ENCODE assay signal across 8 cellular contexts in genomic region chr12:49109631-49110172, GRCh38. TPM values are rescaled to one million over a fixed set of nuclear protein-coding genes. Genes with fewer than 3 reads are reported as not detected.
DNase-seq lines count a peak whose midpoint lies in the region; ATAC-seq and TF ChIP-seq lines count a peak whose summit lies in the region.

No MANE protein-coding gene starts in this region.

- H3K4me3 Mint-ChIP-seq in activated naive CD4-positive, alpha-beta T cell treated with anti-CD3 and anti-CD28 coated beads for 36 hours, result peak overlapping the region; percentile 93

- dilution Hi-C loops in mammary epithelial cell (cut with HindIII; ENCODE audit: low sequenced_read_pairs), result no loop called here

- peak overlapping the region; percentile 81 for H3K27ac Mint-ChIP-seq in activated naive CD4-positive, alpha-beta T cell treated with anti-CD3 and anti-CD28 coated beads for 36 hours

- peak overlapping the region in 1 of 2 experiments; percentile 61 for H2BK12ac ChIP-seq in mesenchymal stem cell (ENCODE audit: low read length in 2 of 2)

- peaks cover 31% of the 10 kb centered on the region for H3K79me1 ChIP-seq in mesenchymal stem cell (replicated peaks; ENCODE audit: low read length, poor library complexity, severe bottlenecking)

- BruUV-seq in mammary epithelial cell (replicated peaks; lab: Mats Ljungman, UMichigan), result no TSS peak

- H2BK120ac ChIP-seq in mesenchymal stem cell (ENCODE audit: low read depth, low read length), result peak overlapping the region; percentile 64

- no peak for TF ChIP-seq CTCF in mammary epithelial cell (conservative IDR thresholded peaks at IDR 0.05 in 1 of 2, IDR thresholded peaks at IDR 0.05 in 1 of 2; ENCODE audit: extremely low read depth in 1 of 2, insufficient read depth in 1 of 2, low read depth in 1 of 2, low read length in 2 of 2)

- DNase-seq in activated naive CD4-positive, alpha-beta T cell treated with anti-CD3 and anti-CD28 coated beads for 36 hours, result no peak
- DNase-seq in activated naive CD4-positive, alpha-beta T cell treated with anti-CD3 and anti-CD28 coated beads, Interleukin-2, amount 50 U/mL, for 16 hours, result no peak
- DNase-seq in mammary epithelial cell, result no peak
- peak; percentile 48 for DNase-seq in mesenchymal stem cell
- no peak for DNase-seq in OCI-M2 (lab: John Stamatoyannopoulos, UW; ENCODE audit: unreplicated experiment)

- H3K36me3 ChIP-seq in mammary epithelial cell (ENCODE audit: insufficient read depth, low read length) (no peaks in the 10 kb centered on the region), mesenchymal stem cell (ENCODE audit: control insufficient read depth in 1 of 2, insufficient read depth in 2 of 2, low read depth in 1 of 2, low read length in 2 of 2) (peaks cover 18 to 22% of the 10 kb centered on the region in 2 experiments), urinary bladder (ENCODE audit: insufficient read depth) (peaks cover 3% of the 10 kb centered on the region)

- ATAC-seq in GM18502 (IDR thresholded peaks at IDR 0.05; ENCODE audit: poor library complexity, unreplicated experiment) (no peak), HG02973 (IDR thresholded peaks at IDR 0.05; ENCODE audit: unreplicated experiment) (no peak)

- H3K27me3 Mint-ChIP-seq in activated naive CD4-positive, alpha-beta T cell treated with anti-CD3 and anti-CD28 coated beads for 36 hours (ENCODE audit: low read depth), result no peaks in the 10 kb centered on the region

- peak overlapping the region; percentile 81 for H3K4me2 ChIP-seq in mammary epithelial cell (ENCODE audit: insufficient read depth, low read depth, low read length)
- peak overlapping the region; percentile 77 for H3K4me2 ChIP-seq in mesenchymal stem cell (ENCODE audit: low read length, poor library complexity, severe bottlenecking)

- H3K9ac ChIP-seq in mammary epithelial cell (ENCODE audit: insufficient read depth, low read length), result peak overlapping the region; percentile 36
- H3K9ac ChIP-seq in mesenchymal stem cell (ENCODE audit: low read length), result peak overlapping the region; percentile 95

- H3K4me1 ChIP-seq in mammary epithelial cell (ENCODE audit: insufficient read depth, low read length) (peaks cover 13% of the 10 kb centered on the region), mesenchymal stem cell (ENCODE audit: control insufficient read depth, insufficient read depth, low read depth, low read length) (peaks cover 16% of the 10 kb centered on the region), urinary bladder (ENCODE audit: insufficient read depth) (peaks cover 3% of the 10 kb centered on the region)

- H3K18ac ChIP-seq in mesenchymal stem cell (ENCODE audit: low read depth in 1 of 2, low read length in 2 of 2), result peak overlapping the region in 1 of 2 experiments; percentile 58

- H3K9me3 ChIP-seq in mammary epithelial cell (replicated peaks; ENCODE audit: insufficient read depth, low read length) (no peaks in the 10 kb centered on the region), mesenchymal stem cell (ENCODE audit: control insufficient read depth, low read length) (no peaks in the 10 kb centered on the region)

- H2BK5ac ChIP-seq in mesenchymal stem cell (ENCODE audit: low read depth, low read length, poor library complexity, severe bottlenecking), result no peak overlapping the region

- H3K4me3 ChIP-seq in mammary epithelial cell (replicated peaks in 1 of 3; ENCODE audit: insufficient read depth in 1 of 3, low read depth in 2 of 3, low read length in 3 of 3) (peak overlapping the region; percentile 81 to 98 (median 91)), mesenchymal stem cell (ENCODE audit: insufficient read depth in 1 of 2, low read depth in 1 of 2, low read length in 2 of 2) (peak overlapping the region; percentile 77 to 99), urinary bladder (ENCODE audit: low read depth, low read length) (peak overlapping the region; percentile 82)

- H3K27ac ChIP-seq in mammary epithelial cell (ENCODE audit: insufficient read depth, low read depth, low read length) (no peak overlapping the region), mesenchymal stem cell (ENCODE audit: low read length, poor library complexity, severe bottlenecking) (no peak overlapping the region), urinary bladder (ENCODE audit: low read depth) (peak overlapping the region; percentile 70)

- in situ Hi-C loops in mammary epithelial cell (cut with MboI; ENCODE audit: low sequenced_read_pairs in 2 of 2), result no loop called here

- intact Hi-C loops in activated naive CD4-positive, alpha-beta T cell treated with anti-CD3 and anti-CD28 coated beads for 36 hours (cut with micrococcal nuclease), result loop anchor here (1.0 kb wide), 5 partner anchors 21 to 156 kb away; partner anchors contain the start of genes PRKAG1 and TUBA1C
- intact Hi-C loops in mammary epithelial cell (cut with micrococcal nuclease), result loop anchor here (1.0 to 2.0 kb wide), 2 partner anchors 12 to 21 kb away; partner anchors contain the start of gene TUBA1B

- no peak overlapping the region for H2BK15ac ChIP-seq in mesenchymal stem cell (ENCODE audit: low read depth, poor library complexity, severe bottlenecking)

- peaks cover 37% of the 10 kb centered on the region for H3K4me1 Mint-ChIP-seq in activated naive CD4-positive, alpha-beta T cell treated with anti-CD3 and anti-CD28 coated beads for 36 hours (ENCODE audit: low read depth)

- H3K14ac ChIP-seq in mesenchymal stem cell (ENCODE audit: low read length in 2 of 2), result no peak overlapping the region

- H3K36me3 Mint-ChIP-seq in activated naive CD4-positive, alpha-beta T cell treated with anti-CD3 and anti-CD28 coated beads for 36 hours (ENCODE audit: low read depth), result peaks cover 2% of the 10 kb centered on the region

- H2AK5ac ChIP-seq in mesenchymal stem cell (ENCODE audit: low read length, severe bottlenecking), result no peak overlapping the region

- H4K20me1 ChIP-seq in mammary epithelial cell (ENCODE audit: insufficient read depth, low read length), result no peaks in the 10 kb centered on the region

- H3K27me3 ChIP-seq in mammary epithelial cell (ENCODE audit: insufficient read depth, low read length), result no peaks in the 10 kb centered on the region
- H3K27me3 ChIP-seq in mesenchymal stem cell (ENCODE audit: control insufficient read depth in 1 of 2, insufficient read depth in 1 of 2, low read length in 2 of 2), result no peaks in the 10 kb centered on the region

- H3K79me2 ChIP-seq in mammary epithelial cell (ENCODE audit: insufficient read depth, low read length), result peaks cover 13% of the 10 kb centered on the region

- no peak overlapping the region for H4K8ac ChIP-seq in mesenchymal stem cell (ENCODE audit: low read length)

- CTCF ChIA-PET in activated naive CD4-positive, alpha-beta T cell treated with anti-CD3 and anti-CD28 coated beads for 36 hours (lab: Charles Lee), result interaction anchor here (0.7 to 16.6 kb wide), 8 partner anchors 10 to 66 kb away, joined by 3 to 209 read pairs (median 8); no protein-coding TSS in a partner anchor
- CTCF ChIA-PET in mammary epithelial cell (lab: Charles Lee; ENCODE audit: low non-redundant PET), result interaction anchor here (0.8 kb wide), 1 partner anchor 293 kb away, joined by 3 read pairs; no protein-coding TSS in a partner anchor

- 8% methylated on average over 10 of the region's 10 CpGs for WGBS in mammary epithelial cell (ENCODE audit: low coverage, missing lambda C conversion rate)
- 32% methylated on average over 9 of the region's 10 CpGs for WGBS in mesenchymal stem cell
- WGBS in urinary bladder, result 10% methylated on average over 10 of the region's 10 CpGs

- no peak overlapping the region for H3K4ac ChIP-seq in mesenchymal stem cell (ENCODE audit: low read depth in 1 of 2, low read length in 2 of 2)

- no peaks in the 10 kb centered on the region for H3K9me3 Mint-ChIP-seq in activated naive CD4-positive, alpha-beta T cell treated with anti-CD3 and anti-CD28 coated beads for 36 hours

- peak overlapping the region; percentile 93 for H2AFZ ChIP-seq in mammary epithelial cell (ENCODE audit: low read depth, low read length)
- no peak overlapping the region for H2AFZ ChIP-seq in mesenchymal stem cell (ENCODE audit: low read depth, low read length)

- no peak overlapping the region for H3K23ac ChIP-seq in mesenchymal stem cell (ENCODE audit: low read length in 2 of 2)

- H4K91ac ChIP-seq in mesenchymal stem cell (ENCODE audit: low read length), result no peak overlapping the region

RNA-seq across cellular contexts. Expression of gene LMBR1L, which starts 0.9 kb away (rescaled TPM):
- total RNA-seq in activated naive CD4-positive, alpha-beta T cell treated with anti-CD3 and anti-CD28 coated beads for 36 hours, result 10 to 100 TPM; 60.1 to 66.8 TPM
- total RNA-seq in mammary epithelial cell (10 to 100 TPM; 22.8 to 24.2 TPM), urinary bladder (52.4 TPM)
- polyA plus RNA-seq in mammary epithelial cell (11.1 TPM), urinary bladder (53.9 TPM)
- 3.6 TPM for polyA minus RNA-seq in mammary epithelial cell
- polyA plus RNA-seq in mesenchymal stem cell (2013, experiment 1 of 2), result 33.9 TPM
- polyA plus RNA-seq in mesenchymal stem cell (2013, experiment 2 of 2), result 30.6 TPM

RNA-seq across cellular contexts. Expression of gene DHH, which starts 15.1 kb away (rescaled TPM):
- total RNA-seq in activated naive CD4-positive, alpha-beta T cell treated with anti-CD3 and anti-CD28 coated beads for 36 hours, result under 1 TPM in 1 of 2 experiments, not detected in 1; 0.07 TPM
- total RNA-seq in mammary epithelial cell, result under 1 TPM in 1 of 2 donors, not detected in 1; under 0.01 TPM
- not detected for polyA plus RNA-seq in mammary epithelial cell
- polyA minus RNA-seq in mammary epithelial cell, result not detected
- 0.03 TPM for polyA plus RNA-seq in mesenchymal stem cell (2013, experiment 1 of 2)
- polyA plus RNA-seq in mesenchymal stem cell (2013, experiment 2 of 2), result not detected
- 2.3 TPM for total RNA-seq in urinary bladder
- polyA plus RNA-seq in urinary bladder, result 2.7 TPM

RNA-seq across cellular contexts. Expression of gene TUBA1B, which starts 21.5 kb away (rescaled TPM):
- total RNA-seq in activated naive CD4-positive, alpha-beta T cell treated with anti-CD3 and anti-CD28 coated beads for 36 hours, result 1,000 to 10,000 TPM; 2,826 to 2,914 TPM
- total RNA-seq in mammary epithelial cell (1,000 to 10,000 TPM in 1 of 2 donors, 100 to 1,000 TPM in 1; 591 to 1,181 TPM), urinary bladder (941 TPM)
- polyA plus RNA-seq in mammary epithelial cell (4,306 TPM), urinary bladder (999 TPM)
- 2,687 TPM for polyA minus RNA-seq in mammary epithelial cell
- polyA plus RNA-seq in mesenchymal stem cell (2013, experiment 1 of 2), result 901 TPM
- polyA plus RNA-seq in mesenchymal stem cell (2013, experiment 2 of 2), result 900 TPM

RNA-seq across cellular contexts. Expression of gene RHEBL1, which starts 39.9 kb away (rescaled TPM):
- total RNA-seq in activated naive CD4-positive, alpha-beta T cell treated with anti-CD3 and anti-CD28 coated beads for 36 hours, result 10 to 100 TPM; 11.8 to 15.2 TPM
- total RNA-seq in mammary epithelial cell, result 1 to 10 TPM; 1.0 to 2.3 TPM
- 1.9 TPM for polyA plus RNA-seq in mammary epithelial cell
- polyA minus RNA-seq in mammary epithelial cell, result not detected
- 0.83 TPM for polyA plus RNA-seq in mesenchymal stem cell (2013, experiment 1 of 2)
- 0.86 TPM for polyA plus RNA-seq in mesenchymal stem cell (2013, experiment 2 of 2)
- total RNA-seq in urinary bladder, result not detected
- polyA plus RNA-seq in urinary bladder, result 0.68 TPM

RNA-seq across cellular contexts. Expression of gene KMT2D, which starts 49.1 kb away (rescaled TPM):
- 10 to 100 TPM; 44.9 to 49.0 TPM for total RNA-seq in activated naive CD4-positive, alpha-beta T cell treated with anti-CD3 and anti-CD28 coated beads for 36 hours
- 10 to 100 TPM; 30.7 to 78.0 TPM for total RNA-seq in mammary epithelial cell
- 8.0 TPM for polyA plus RNA-seq in mammary epithelial cell
- 90.4 TPM for polyA minus RNA-seq in mammary epithelial cell
- 14.1 TPM for polyA plus RNA-seq in mesenchymal stem cell (2013, experiment 1 of 2)
- 11.6 TPM for polyA plus RNA-seq in mesenchymal stem cell (2013, experiment 2 of 2)
- total RNA-seq in urinary bladder, result 30.5 TPM
- polyA plus RNA-seq in urinary bladder, result 22.0 TPM
